In the genomic region with DNA sequence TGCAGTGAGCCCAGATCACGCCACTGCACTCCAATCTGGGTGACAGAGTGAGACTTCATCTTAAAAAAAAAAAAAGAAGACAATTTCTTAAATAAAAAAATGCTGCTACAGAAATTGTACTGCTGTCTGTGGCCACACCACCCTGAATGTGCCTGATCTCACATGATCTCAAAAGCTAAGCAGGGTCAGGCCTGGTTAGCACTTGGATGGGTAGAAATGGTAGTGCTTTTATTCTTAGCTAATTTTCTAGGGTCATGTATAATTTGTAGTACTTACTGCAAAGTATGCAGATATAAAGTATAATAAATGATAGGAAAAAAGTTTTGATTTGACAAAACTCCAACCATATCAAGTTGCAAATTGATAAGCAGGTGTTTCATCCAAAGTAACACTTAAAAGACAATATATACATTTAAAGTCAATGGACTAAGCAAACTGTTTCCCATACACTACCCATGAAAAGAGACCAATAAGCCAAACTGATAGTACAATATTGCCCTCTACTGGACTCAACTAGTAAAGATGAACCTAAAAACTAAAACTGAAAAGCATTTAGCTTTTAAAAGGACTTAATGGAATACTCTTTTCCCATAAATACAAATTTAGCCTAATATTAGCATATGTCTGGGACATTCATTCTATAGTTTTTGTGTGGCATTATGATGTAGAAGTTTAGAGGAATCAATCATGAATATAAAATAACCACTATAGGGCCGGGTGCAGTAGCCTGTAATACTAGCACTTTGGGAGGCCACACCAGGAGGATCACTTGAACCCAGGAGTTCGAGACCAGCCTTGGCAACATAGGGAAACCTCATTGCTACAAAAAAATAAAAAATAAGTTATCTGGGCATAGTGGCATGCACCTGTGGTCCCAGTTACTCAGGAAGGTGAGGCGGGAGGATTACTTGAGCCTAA, we compare ENCODE assay signal across 8 cellular contexts. TPM values are rescaled to one million over a fixed set of nuclear protein-coding genes. Genes with fewer than 3 reads are reported as not detected.
DNase-seq lines count a peak whose midpoint lies in the region; ATAC-seq, FAIRE-seq and TF ChIP-seq lines count a peak whose summit lies in the region.

No MANE protein-coding gene starts in this region.

- no peak overlapping the region for H4K5ac ChIP-seq in H1 (ENCODE audit: insufficient read length, low read depth, low read length)

- H2AK5ac ChIP-seq in H1 (ENCODE audit: low read depth, low read length), result no peak overlapping the region

- no peak for DNase-seq in left ventricle myocardium inferior
- no peak for DNase-seq in cardiac septum (ENCODE audit: low spot score)
- peak; percentile 43 for DNase-seq in KG1 (lab: John Stamatoyannopoulos, UW)
- peak; percentile 76 for DNase-seq in OCI-M1 (lab: John Stamatoyannopoulos, UW)
- no peak for DNase-seq in H1 (ENCODE audit: low read depth in 1 of 2, low spot score in 2 of 2)
- DNase-seq in naive thymus-derived CD8-positive, alpha-beta T cell, result peak in 3 of 10 donors; percentile 60 to 70 (median 61)
- no peak for DNase-seq in GOT3 (lab: John Stamatoyannopoulos, UW)

- no peak overlapping the region for H4K8ac ChIP-seq in H1 (ENCODE audit: extremely low read depth, insufficient read depth, low read length)

- no peaks in the 10 kb centered on the region for H3K9me3 Mint-ChIP-seq in naive thymus-derived CD8-positive, alpha-beta T cell

- no peak for TF ChIP-seq POLR2A in H1 (IDR thresholded peaks at IDR 0.05; ENCODE audit: control extremely low read depth in 1 of 2, low read depth in 2 of 2, low read length in 2 of 2)

- TF ChIP-seq CTCF in left ventricle myocardium inferior (IDR thresholded peaks at IDR 0.05; ENCODE audit: borderline replicate concordance) (peak; percentile 74), H1 (IDR thresholded peaks at IDR 0.05; ENCODE audit: control extremely low read depth in 1 of 3, insufficient read depth in 1 of 3, low read depth in 1 of 3, low read length in 3 of 3) (peak in 2 of 3 experiments; percentile 23 to 55; a peak in 2 of 4 replicates)

- no peak overlapping the region for H2BK15ac ChIP-seq in H1 (ENCODE audit: low read length)

- H3K23ac ChIP-seq in H1 (ENCODE audit: insufficient read length), result no peak overlapping the region

- no peak overlapping the region for H3K56ac ChIP-seq in H1 (replicated peaks; ENCODE audit: insufficient read length, low read depth, low read length)

- H3K4me2 ChIP-seq in H1 (ENCODE audit: insufficient read depth in 1 of 2, low read depth in 2 of 2, low read length in 2 of 2), result no peak overlapping the region

- no peaks in the 10 kb centered on the region for H3K36me3 ChIP-seq in left ventricle myocardium inferior
- H3K36me3 ChIP-seq in H1 (ENCODE audit: control insufficient read depth in 2 of 4, insufficient read depth in 4 of 4, low read length in 3 of 4), result no peaks in the 10 kb centered on the region

- H2BK12ac ChIP-seq in H1 (ENCODE audit: low read depth, low read length), result no peak overlapping the region

- H3K23me2 ChIP-seq in H1 (ENCODE audit: low read depth, low read length), result no peaks in the 10 kb centered on the region

- H3K9me3 ChIP-seq in left ventricle myocardium inferior (replicated peaks) (no peaks in the 10 kb centered on the region), H1 (ENCODE audit: insufficient read depth in 2 of 2, low read depth in 1 of 2, low read length in 1 of 2) (peaks cover 0 to under 1% of the 10 kb centered on the region in 2 experiments; a peak in 1 of 4 replicates)

- H4K20me1 ChIP-seq in H1 (replicated peaks in 1 of 2; ENCODE audit: control insufficient read depth in 1 of 2, insufficient read depth in 2 of 2, low read length in 2 of 2), result no peaks in the 10 kb centered on the region

- no peaks in the 10 kb centered on the region for H3K27me3 Mint-ChIP-seq in naive thymus-derived CD8-positive, alpha-beta T cell

- no peak overlapping the region for H3K4me3 Mint-ChIP-seq in naive thymus-derived CD8-positive, alpha-beta T cell

- H3K4me3 ChIP-seq in left ventricle myocardium inferior (no peak overlapping the region), H1 (ENCODE audit: extremely low read depth in 1 of 4, insufficient read depth in 2 of 4, low read depth in 3 of 4, low read length in 4 of 4) (no peak overlapping the region)

- ATAC-seq in naive thymus-derived CD8-positive, alpha-beta T cell, result peak; percentile 65 to 68
- no peak for ATAC-seq in HG03457 (IDR thresholded peaks at IDR 0.05; ENCODE audit: unreplicated experiment)

- H3K27ac ChIP-seq in left ventricle myocardium inferior (replicated peaks) (no peak overlapping the region), H1 (ENCODE audit: low read depth, low read length) (no peak overlapping the region)

- H3K4me1 ChIP-seq in left ventricle myocardium inferior (peaks cover 9% of the 10 kb centered on the region), H1 (replicated peaks in 1 of 4; ENCODE audit: control insufficient read depth in 3 of 4, insufficient read depth in 4 of 4, low read length in 3 of 4) (no peaks in the 10 kb centered on the region)

- H3K14ac ChIP-seq in H1 (ENCODE audit: insufficient read length), result no peak overlapping the region

- intact Hi-C loops in left ventricle myocardium inferior (cut with micrococcal nuclease), result loop anchor here (5.0 to 10.0 kb wide), 2 partner anchors 204 to 292 kb away; no protein-coding TSS in a partner anchor
- intact Hi-C loops in cardiac septum (cut with DNase I), result loop anchor here (2.0 to 5.0 kb wide), 2 partner anchors 192 to 292 kb away; no protein-coding TSS in a partner anchor

- no peak overlapping the region for H2AFZ ChIP-seq in H1 (ENCODE audit: low read length)

- peaks cover 0 to 2% (median 1%) of the 10 kb centered on the region in 3 donors for H3K36me3 Mint-ChIP-seq in naive thymus-derived CD8-positive, alpha-beta T cell

- no peak overlapping the region for H3K9ac ChIP-seq in H1 (replicated peaks in 1 of 4; ENCODE audit: extremely low read depth in 1 of 4, low read depth in 3 of 4, low read length in 3 of 4)

- no peak overlapping the region for H3K27ac Mint-ChIP-seq in naive thymus-derived CD8-positive, alpha-beta T cell

- peak; percentile 73 to 83 for TF ChIP-seq RAD21 in H1 (IDR thresholded peaks at IDR 0.05 in 1 of 2, conservative IDR thresholded peaks at IDR 0.05 in 1 of 2; ENCODE audit: low read depth in 2 of 2, low read length in 2 of 2)

- CTCF ChIA-PET in H1 (lab: Charles Lee; ENCODE audit: partially characterized antibody), result interaction anchor here (0.6 to 5.5 kb wide), 34 partner anchors 8 to 301 kb away, joined by 3 to 69 read pairs (median 4); no protein-coding TSS in a partner anchor

- no peak overlapping the region for H2BK20ac ChIP-seq in H1 (ENCODE audit: low read length)

- no peaks in the 10 kb centered on the region for H3K27me3 ChIP-seq in left ventricle myocardium inferior (ENCODE audit: low read depth)
- H3K27me3 ChIP-seq in H1 (replicated peaks in 1 of 4; ENCODE audit: control insufficient read depth in 3 of 4, extremely low read depth in 1 of 4, insufficient read depth in 3 of 4, low read length in 3 of 4), result no peaks in the 10 kb centered on the region

- peaks cover 0 to 16% (median 0%) of the 10 kb centered on the region in 4 donors for H3K4me1 Mint-ChIP-seq in naive thymus-derived CD8-positive, alpha-beta T cell

- no peak overlapping the region for H3K18ac ChIP-seq in H1 (ENCODE audit: extremely low read depth, low read length)

- no peak for FAIRE-seq in H1 (lab: Jason Lieb, UNC)

- POLR2A ChIA-PET in H1 (lab: Charles Lee; ENCODE audit: partially characterized antibody), result interaction anchor here (1.0 to 1.3 kb wide), 3 partner anchors 18 to 291 kb away, joined by 3 to 4 read pairs (median 3); no protein-coding TSS in a partner anchor
- POLR2A ChIA-PET in naive thymus-derived CD8-positive, alpha-beta T cell (lab: Charles Lee), result interaction anchor here (0.7 to 1.0 kb wide), 2 partner anchors 193 to 194 kb away, joined by 3 to 4 read pairs; no protein-coding TSS in a partner anchor

- no peak overlapping the region for H2BK5ac ChIP-seq in H1 (ENCODE audit: low read depth, low read length)

- no peaks in the 10 kb centered on the region for H3K79me1 ChIP-seq in H1 (ENCODE audit: low read depth, low read length)

- WGBS in H1 (ENCODE audit: extremely low coverage in 1 of 2, insufficient coverage in 1 of 2, insufficient read length in 1 of 2, insufficient replicate concordance in 2 of 2, low coverage in 1 of 2, low lambda C conversion rate in 2 of 2, missing lambda C conversion rate in 1 of 2), 2 experiments, result 58% methylated on average over 4 of the region's 4 CpGs; no CpG with 5 or more reads in 1 of the 2 experiments

- H2BK120ac ChIP-seq in H1 (replicated peaks; ENCODE audit: low read depth, low read length), result no peak overlapping the region

- no peak overlapping the region for H3K4ac ChIP-seq in H1 (replicated peaks; ENCODE audit: insufficient read length, low read depth, low read length)

- no peak overlapping the region for H4K91ac ChIP-seq in H1 (replicated peaks; ENCODE audit: insufficient read length, low read length)

- no peak for TF ChIP-seq EP300 in H1 (IDR thresholded peaks at IDR 0.05; ENCODE audit: borderline replicate concordance in 1 of 2, low read depth in 2 of 2, low read length in 2 of 2)

- H3K79me2 ChIP-seq in H1 (ENCODE audit: control insufficient read depth in 1 of 2, insufficient read depth in 2 of 2, low read length in 2 of 2), result no peaks in the 10 kb centered on the region

RNA-seq across cellular contexts. Expression of a gene that starts 18.6 kb away (rescaled TPM):
- total RNA-seq in left ventricle myocardium inferior (23.4 TPM), cardiac septum (24.0 TPM)
- 21.8 and 22.3 TPM in 2 replicates for total RNA-seq in H1 (2021; fragmentation: NEBNext Ultra II Directional; extraction: Animal tissue kit (Norgen Biotek cat#: 25700))
- polyA plus RNA-seq in H1 (2011; rRNA removed), result 12.1 and 16.8 TPM in 2 replicates
- 13.6 TPM for polyA plus RNA-seq in H1 (2011; cell fraction: cytosol; rRNA removed)
- polyA plus RNA-seq in H1 (2011; cell fraction: nucleus; rRNA removed), result 8.3 TPM
- polyA plus RNA-seq in H1 (2012, experiment 1 of 2), result 9.9 to 15.4 TPM (median 11.7 TPM) in 4 replicates
- 3.4 TPM for polyA plus RNA-seq in H1 (2012, experiment 2 of 2)
- 10.8 TPM for polyA plus RNA-seq in H1 (2013, experiment 1 of 2)
- 11.7 TPM for polyA plus RNA-seq in H1 (2013, experiment 2 of 2)
- polyA minus RNA-seq in H1 (2011; rRNA and poly(A)+ RNA removed), result 33.0 and 42.1 TPM in 2 replicates
- polyA minus RNA-seq in H1 (2011; cell fraction: cytosol; rRNA and poly(A)+ RNA removed), result 14.8 TPM
- 30.5 TPM for polyA minus RNA-seq in H1 (2011; cell fraction: nucleus; rRNA and poly(A)+ RNA removed)
- 10 to 100 TPM; 26.8 to 27.4 TPM for total RNA-seq in naive thymus-derived CD8-positive, alpha-beta T cell
- 10 to 100 TPM in 1 of 3 donors, 1 to 10 TPM in 2; 7.6 to 11.1 (median 9.0) TPM for polyA plus RNA-seq in naive thymus-derived CD8-positive, alpha-beta T cell

RNA-seq across cellular contexts. Expression of a gene that starts 19.2 kb away (rescaled TPM):
- total RNA-seq in left ventricle myocardium inferior (5.5 TPM), cardiac septum (3.3 TPM)
- 2.2 and 3.1 TPM in 2 replicates for total RNA-seq in H1 (2021; fragmentation: NEBNext Ultra II Directional; extraction: Animal tissue kit (Norgen Biotek cat#: 25700))
- polyA plus RNA-seq in H1 (2011; rRNA removed), result 1.3 TPM in 2 replicates
- polyA plus RNA-seq in H1 (2011; cell fraction: cytosol; rRNA removed), result 2.1 TPM
- polyA plus RNA-seq in H1 (2011; cell fraction: nucleus; rRNA removed), result 0.93 TPM
- polyA plus RNA-seq in H1 (2012, experiment 1 of 2), result 1.1 to 1.9 TPM (median 1.5 TPM) in 4 replicates
- polyA plus RNA-seq in H1 (2012, experiment 2 of 2), result 0.33 TPM
- polyA plus RNA-seq in H1 (2013, experiment 1 of 2), result 1.8 TPM
- polyA plus RNA-seq in H1 (2013, experiment 2 of 2), result 1.5 TPM
- polyA minus RNA-seq in H1 (2011; rRNA and poly(A)+ RNA removed), result 2.8 and 2.9 TPM in 2 replicates
- 1.2 TPM for polyA minus RNA-seq in H1 (2011; cell fraction: cytosol; rRNA and poly(A)+ RNA removed)
- polyA minus RNA-seq in H1 (2011; cell fraction: nucleus; rRNA and poly(A)+ RNA removed), result 4.0 TPM
- 10 to 100 TPM in 1 of 2 experiments, 1 to 10 TPM in 1; 9.2 to 11.6 TPM for total RNA-seq in naive thymus-derived CD8-positive, alpha-beta T cell
- polyA plus RNA-seq in naive thymus-derived CD8-positive, alpha-beta T cell, result 1 to 10 TPM; 4.1 to 4.4 (median 4.4) TPM

Comparison
In these comparisons a context has a peak if more than half of its experiments do, and no peak if none do; other contexts are left out.
1. DNase-seq: peak in KG1 (single experiment) and OCI-M1 (single experiment); none in left ventricle myocardium inferior (single experiment), cardiac septum (single experiment), H1 (0 of 2) and GOT3 (single experiment).